8 cellular contexts compared by ENCODE assay signal in the genomic region with DNA sequence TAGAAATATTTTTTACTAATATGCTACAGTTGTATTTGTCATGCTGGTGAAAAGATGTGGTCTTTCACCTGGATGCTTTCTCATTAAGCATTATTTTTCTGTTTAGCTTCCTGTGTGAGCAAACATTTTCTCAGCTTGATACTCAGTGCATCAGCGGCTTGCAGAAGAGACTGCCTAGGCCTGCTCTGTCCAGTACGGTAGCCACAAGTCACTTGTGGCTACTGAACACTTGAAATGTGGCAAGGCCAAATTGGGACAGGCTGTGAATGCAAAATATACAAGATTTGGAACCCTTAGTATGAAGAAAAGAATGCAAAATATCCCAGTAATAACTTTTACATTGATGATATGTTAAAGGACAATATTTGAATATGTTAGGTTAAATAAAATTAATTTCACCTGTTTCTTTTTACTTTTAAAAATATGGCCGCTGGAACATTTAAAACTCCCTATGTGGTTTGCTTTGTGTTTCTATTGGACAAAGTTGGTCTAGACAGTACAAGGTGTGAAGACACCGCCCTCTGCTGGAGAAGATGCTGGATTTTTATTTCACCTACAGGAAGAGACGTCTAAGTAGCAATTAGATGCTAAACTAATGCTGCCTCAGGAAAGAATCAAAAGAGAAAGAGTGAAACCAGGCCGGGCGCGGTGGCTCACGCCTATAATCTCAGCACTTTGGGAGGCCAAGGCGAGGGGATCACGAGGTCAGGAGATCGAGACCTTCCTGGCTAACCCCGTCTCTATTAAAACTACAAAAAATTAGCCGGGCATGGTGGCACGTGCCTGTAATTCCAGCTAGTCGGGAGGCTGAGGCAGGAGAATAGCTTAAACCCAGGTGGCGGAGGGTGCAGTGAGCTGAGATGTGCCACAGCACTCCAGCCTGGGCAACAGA. TPM values are rescaled to one million over a fixed set of nuclear protein-coding genes. Genes with fewer than 3 reads are reported as not detected.
DNase-seq lines count a peak whose midpoint lies in the region; ATAC-seq and TF ChIP-seq lines count a peak whose summit lies in the region.

No MANE protein-coding gene starts in this region.

- CTCF ChIA-PET in activated CD4-positive, alpha-beta T cell treated with anti-CD3 and anti-CD28 coated beads for 36 hours (lab: Charles Lee): interaction anchor here (0.6 to 8.1 kb wide), 29 partner anchors 7 to 685 kb away, joined by 3 to 179 read pairs (median 4); partner anchors contain the start of gene DDX21

- DNase-seq in DMS 273 treated with DMSO at 0.1 percent for 48 hours (lab: John Stamatoyannopoulos, UW) (peak; percentile 42), NCI-H460 (ENCODE audit: extremely low read depth, low read depth) (peak; percentile 83), dedifferentiated amniotic fluid mesenchymal stem cell (ENCODE audit: extremely low spot score) (peak; percentile 82), right lobe of liver (peak in 2 of 3 donors; percentile 37 to 70)
- DNase-seq in activated CD4-positive, alpha-beta T cell treated with anti-CD3 and anti-CD28 coated beads for 36 hours: peak; percentile 90
- peak; percentile 51 for DNase-seq in stimulated activated CD8-positive, alpha-beta memory T cell treated with anti-CD3 and anti-CD28 coated beads, Interleukin-12 subunit alpha, Interleukin-12 subunit beta, amount 100 ng/mL, for 24 hours (ENCODE audit: extremely low read depth)

- no peaks in the 10 kb centered on the region for H3K27me3 Mint-ChIP-seq in activated CD4-positive, alpha-beta T cell treated with anti-CD3 and anti-CD28 coated beads for 36 hours

- H3K27ac Mint-ChIP-seq in activated CD4-positive, alpha-beta T cell treated with anti-CD3 and anti-CD28 coated beads for 36 hours: peak overlapping the region; percentile 81

- 33% methylated on average over 15 of the region's 17 CpGs for WGBS in right lobe of liver (ENCODE audit: insufficient coverage, low coverage, low lambda C conversion rate, missing lambda C conversion rate)

- peak; percentile 80 to 87 (median 82) for TF ChIP-seq CTCF in right lobe of liver (IDR thresholded peaks at IDR 0.05)

- H3K9me3 ChIP-seq in right lobe of liver: no peaks in the 10 kb centered on the region

- POLR2A ChIA-PET in activated CD4-positive, alpha-beta T cell treated with anti-CD3 and anti-CD28 coated beads for 36 hours (lab: Charles Lee): interaction anchor here (1.1 kb wide), 2 partner anchors 27 to 88 kb away, joined by 3 to 4 read pairs; no protein-coding TSS in a partner anchor

- H3K4me1 ChIP-seq in right lobe of liver: no peaks in the 10 kb centered on the region

- H3K4me3 ChIP-seq in right lobe of liver: no peak overlapping the region

- no peaks in the 10 kb centered on the region for H3K9me3 Mint-ChIP-seq in activated CD4-positive, alpha-beta T cell treated with anti-CD3 and anti-CD28 coated beads for 36 hours (ENCODE audit: low read depth)

- no peak for TF ChIP-seq POLR2A in right lobe of liver (IDR thresholded peaks at IDR 0.05)

- intact Hi-C loops in activated CD4-positive, alpha-beta T cell treated with anti-CD3 and anti-CD28 coated beads for 36 hours (cut with DNase I, micrococcal nuclease): loop anchor here (1.0 to 10.0 kb wide), 6 partner anchors 30 to 1069 kb away; partner anchors contain the start of genes HNRNPH3 (in 1 of the 2) and PBLD (in 1 of the 2)
- intact Hi-C loops in right lobe of liver (cut with DNase I): loop anchor here in 1 of 2 donors (10.0 kb wide), 1 partner anchor 88 kb away; no protein-coding TSS in a partner anchor

- peak; percentile 47 for ATAC-seq in HG02885 (IDR thresholded peaks at IDR 0.05; ENCODE audit: poor library complexity, unreplicated experiment)
- peak; percentile 22 for ATAC-seq in activated CD4-positive, alpha-beta T cell treated with anti-CD3 and anti-CD28 coated beads for 36 hours
- ATAC-seq in right lobe of liver: peak; percentile 77 to 86 (median 83)
- ATAC-seq in HG02623 (IDR thresholded peaks at IDR 0.05; ENCODE audit: unreplicated experiment): no peak

- no peaks in the 10 kb centered on the region for H3K36me3 ChIP-seq in right lobe of liver

- H3K36me3 Mint-ChIP-seq in activated CD4-positive, alpha-beta T cell treated with anti-CD3 and anti-CD28 coated beads for 36 hours (ENCODE audit: low read depth): peaks cover 59% of the 10 kb centered on the region

- H3K4me3 Mint-ChIP-seq in activated CD4-positive, alpha-beta T cell treated with anti-CD3 and anti-CD28 coated beads for 36 hours: peak overlapping the region; percentile 30

- no peaks in the 10 kb centered on the region for H3K27me3 ChIP-seq in right lobe of liver

- H3K4me1 Mint-ChIP-seq in activated CD4-positive, alpha-beta T cell treated with anti-CD3 and anti-CD28 coated beads for 36 hours: peaks cover 60% of the 10 kb centered on the region

- peak overlapping the region in 1 of 3 donors; percentile 24 for H3K27ac ChIP-seq in right lobe of liver

RNA-seq across cellular contexts. Expression of gene SRGN, which starts 5.3 kb away (rescaled TPM):
- 2,302 and 2,452 TPM in 2 replicates for total RNA-seq in NCI-H460 (2014; rRNA removed; shearing (Covaris generic))
- polyA plus RNA-seq in NCI-H460 (2014; cell fraction: nucleus; rRNA removed): 977 and 1,067 TPM in 2 replicates
- total RNA-seq in activated CD4-positive, alpha-beta T cell treated with anti-CD3 and anti-CD28 coated beads for 36 hours: 100 to 1,000 TPM; 375 to 400 TPM
- total RNA-seq in right lobe of liver: 10 to 100 TPM; 20.0 to 95.1 (median 31.9) TPM

RNA-seq across cellular contexts. Expression of gene VPS26A, which starts 30.8 kb away (rescaled TPM):
- 54.2 and 69.1 TPM in 2 replicates for total RNA-seq in NCI-H460 (2014; rRNA removed; shearing (Covaris generic))
- polyA plus RNA-seq in NCI-H460 (2014; cell fraction: nucleus; rRNA removed): 15.8 and 35.5 TPM in 2 replicates
- total RNA-seq in activated CD4-positive, alpha-beta T cell treated with anti-CD3 and anti-CD28 coated beads for 36 hours: 10 to 100 TPM; 27.1 to 32.2 TPM
- 10 to 100 TPM; 13.3 to 24.7 (median 19.3) TPM for total RNA-seq in right lobe of liver
